Comparison of ENCODE assay signal across 11 cellular contexts in genomic region chr3:188916934-188917391, GRCh38.
DNase-seq lines count a peak whose midpoint lies in the region; ATAC-seq, FAIRE-seq and TF ChIP-seq lines count a peak whose summit lies in the region.
"Had no signal": no experiment of that assay in that cellular context is flagged by ENCODE, and none has a peak within 500 bp of the region (broad histone marks: within the 10 kb centered on the region; RNA-seq: fewer than 3 reads in every experiment).

No MANE protein-coding gene starts in this region.

- TF ChIP-seq RAD21 in liver (IDR thresholded peaks at IDR 0.05) (no peak), HepG2 (CRISPR knock-in tag; IDR thresholded peaks at IDR 0.05) (no peak)

- H3K27ac ChIP-seq in liver (ENCODE audit: low read depth in 1 of 2, low read length in 2 of 2) (peak overlapping the region; percentile 4 to 11), HepG2 (ENCODE audit: extremely low read length, insufficient read depth, low read length) (no peak overlapping the region), HL-60 (replicated peaks) (no peak overlapping the region), endodermal cell (ENCODE audit: low read depth, low read length) (no peak overlapping the region), gastrocnemius medialis (no peak overlapping the region)

- H3K4me2 ChIP-seq in HepG2 (ENCODE audit: low read depth, low read length): no peak overlapping the region
- H3K4me2 ChIP-seq: GM23338 had no signal

- no peak for TF ChIP-seq CTCF in liver (IDR thresholded peaks at IDR 0.05; ENCODE audit: low read depth, low read length, missing input control)
- TF ChIP-seq CTCF in HepG2 (CRISPR knock-in tag; IDR thresholded peaks at IDR 0.05): no peak
- no peak for TF ChIP-seq CTCF in HL-60 (IDR thresholded peaks at IDR 0.05; ENCODE audit: insufficient read depth, low read length)
- TF ChIP-seq CTCF in endodermal cell (conservative IDR thresholded peaks at IDR 0.05): no peak
- no peak for TF ChIP-seq CTCF in gastrocnemius medialis (IDR thresholded peaks at IDR 0.05 in 4 of 5, conservative IDR thresholded peaks at IDR 0.05 in 1 of 5)

- POLR2A ChIA-PET in HepG2 (lab: Yijun Ruan, JAX): no interaction called here

- H3K36me3 ChIP-seq in liver (ENCODE audit: control insufficient read depth in 4 of 4, insufficient read depth in 3 of 4, low read depth in 1 of 4, low read length in 3 of 4) (no peaks in the 10 kb centered on the region), HepG2 (replicated peaks in 1 of 2; ENCODE audit: control insufficient read depth in 1 of 2, insufficient read depth in 2 of 2, low read length in 2 of 2) (no peaks in the 10 kb centered on the region), endodermal cell (ENCODE audit: control insufficient read depth, insufficient read depth, low read length) (no peaks in the 10 kb centered on the region), gastrocnemius medialis (no peaks in the 10 kb centered on the region)

- DNase-seq in HepG2 (ENCODE audit: low spot score) (no peak), HL-60 (ENCODE audit: low read depth in 1 of 2, low spot score in 1 of 2) (peak; percentile 21 to 25), amniotic epithelial cell (ENCODE audit: low read depth) (peak; percentile 29), endodermal cell (no peak), foreskin melanocyte (no peak), gastrocnemius medialis (no peak)
- peak; percentile 10 to 37 for DNase-seq in stimulated activated naive CD8-positive, alpha-beta T cell treated with anti-CD3 and anti-CD28 coated beads, Interleukin-15, amount 100 ng/mL, for 72 hours
- DNase-seq: NCI-H1105 had no signal

- H3K4me3 Mint-ChIP-seq in stimulated activated naive CD8-positive, alpha-beta T cell treated with anti-CD3 and anti-CD28 coated beads, Interleukin-15, amount 100 ng/mL, for 72 hours: peak overlapping the region in 1 of 2 donors; percentile 46
- no peak overlapping the region for H3K4me3 Mint-ChIP-seq in endodermal cell
- H3K4me3 Mint-ChIP-seq: GM23338 had no signal

- no peaks in the 10 kb centered on the region for H3K36me3 Mint-ChIP-seq in endodermal cell (ENCODE audit: low read depth)

- no peak for TF ChIP-seq POLR2A in HepG2 (IDR thresholded peaks at IDR 0.05; ENCODE audit: insufficient read depth in 1 of 2, low read depth in 2 of 2, low read length in 2 of 2)
- no peak for TF ChIP-seq POLR2A in gastrocnemius medialis (IDR thresholded peaks at IDR 0.05)

- peaks cover 51% of the 10 kb centered on the region for H3K4me1 Mint-ChIP-seq in stimulated activated naive CD8-positive, alpha-beta T cell treated with anti-CD3 and anti-CD28 coated beads, Interleukin-15, amount 100 ng/mL, for 72 hours
- H3K4me1 Mint-ChIP-seq in endodermal cell: peaks cover 7% of the 10 kb centered on the region

- H3K4me3 ChIP-seq in liver (ENCODE audit: low read depth in 1 of 3, low read length in 3 of 3): no peak overlapping the region
- H3K4me3 ChIP-seq in HepG2 (replicated peaks in 1 of 3; ENCODE audit: insufficient read depth in 1 of 3, low read depth in 2 of 3, low read length in 3 of 3): no peak overlapping the region
- H3K4me3 ChIP-seq in HL-60 (replicated peaks; ENCODE audit: insufficient read depth, low read length): no peak overlapping the region
- H3K4me3 ChIP-seq in endodermal cell (ENCODE audit: low read length): no peak overlapping the region
- H3K4me3 ChIP-seq in gastrocnemius medialis: no peak overlapping the region
- H3K4me3 ChIP-seq: GM23338 had no signal

- no peaks in the 10 kb centered on the region for H4K20me1 ChIP-seq in HepG2 (ENCODE audit: insufficient read depth, low read length)

- H3K27ac Mint-ChIP-seq in stimulated activated naive CD8-positive, alpha-beta T cell treated with anti-CD3 and anti-CD28 coated beads, Interleukin-15, amount 100 ng/mL, for 72 hours: peak overlapping the region; percentile 22 to 53
- no peak overlapping the region for H3K27ac Mint-ChIP-seq in endodermal cell
- H3K27ac Mint-ChIP-seq: GM23338 had no signal

- H3K9me3 ChIP-seq in liver (ENCODE audit: control insufficient read depth in 4 of 4, low read length in 3 of 4) (no peaks in the 10 kb centered on the region), HepG2 (ENCODE audit: low read length) (no peaks in the 10 kb centered on the region), endodermal cell (ENCODE audit: control insufficient read depth, low read length) (peaks cover 5% of the 10 kb centered on the region), gastrocnemius medialis (no peaks in the 10 kb centered on the region)

- no peaks in the 10 kb centered on the region for H3K27me3 Mint-ChIP-seq in stimulated activated naive CD8-positive, alpha-beta T cell treated with anti-CD3 and anti-CD28 coated beads, Interleukin-15, amount 100 ng/mL, for 72 hours
- peaks cover 5% of the 10 kb centered on the region for H3K27me3 Mint-ChIP-seq in endodermal cell (ENCODE audit: insufficient read depth)

- H3K27me3 ChIP-seq in liver (ENCODE audit: control insufficient read depth in 4 of 4, insufficient read depth in 4 of 4, low read length in 3 of 4) (no peaks in the 10 kb centered on the region), HepG2 (ENCODE audit: control insufficient read depth in 1 of 2, insufficient read depth in 2 of 2, low read length in 2 of 2) (no peaks in the 10 kb centered on the region), HL-60 (ENCODE audit: insufficient read depth, poor library complexity, severe bottlenecking) (no peaks in the 10 kb centered on the region), endodermal cell (ENCODE audit: control insufficient read depth, insufficient read depth, low read length, poor library complexity, severe bottlenecking) (no peaks in the 10 kb centered on the region), gastrocnemius medialis (no peaks in the 10 kb centered on the region)

- in situ Hi-C loops in HepG2 (cut with HindIII; ENCODE audit: extremely low pct_ligation_motif_present, low pct_unique_long_range_greater_than_20kb) (no loop called here), gastrocnemius medialis (cut with MboI; ENCODE audit: low sequenced_read_pairs in 4 of 4) (no loop called here)

- ATAC-seq in HepG2 (no peak), gastrocnemius medialis (no peak)
- ATAC-seq in stimulated activated naive CD8-positive, alpha-beta T cell treated with anti-CD3 and anti-CD28 coated beads, Interleukin-15, amount 100 ng/mL, for 72 hours: peak; percentile 83
- ATAC-seq: GM23338 had no signal

- TF ChIP-seq EP300 in HepG2 (IDR thresholded peaks at IDR 0.05; ENCODE audit: low read depth in 2 of 2, low read length in 2 of 2) (no peak), HepG2 (CRISPR knock-in tag; IDR thresholded peaks at IDR 0.05; ENCODE audit: borderline replicate concordance) (no peak)

- no peak for FAIRE-seq in HepG2 (lab: Jason Lieb, UNC)
- FAIRE-seq: colon had no signal

- CTCF ChIA-PET in HepG2 (lab: Yijun Ruan, JAX; ENCODE audit: low intra/inter-chr PET ratio, low total read pairs): no interaction called here

- no TSS peak for BruUV-seq in HepG2 (replicated peaks; lab: Mats Ljungman, UMichigan)

- no peaks in the 10 kb centered on the region for H3K79me2 ChIP-seq in HepG2 (ENCODE audit: insufficient read depth, low read length)

- H2AFZ ChIP-seq in HepG2 (ENCODE audit: low read length): no peak overlapping the region
- H2AFZ ChIP-seq: GM23338 had no signal

- H3K9me3 Mint-ChIP-seq in stimulated activated naive CD8-positive, alpha-beta T cell treated with anti-CD3 and anti-CD28 coated beads, Interleukin-15, amount 100 ng/mL, for 72 hours: peaks cover 0 to 5% of the 10 kb centered on the region in 2 donors
- H3K9me3 Mint-ChIP-seq in endodermal cell: peaks cover 9% of the 10 kb centered on the region

- H3K4me1 ChIP-seq in liver (ENCODE audit: control insufficient read depth in 4 of 4, insufficient read depth in 4 of 4, low read length in 3 of 4) (peaks cover 10 to 30% (median 25%) of the 10 kb centered on the region in 4 donors), HepG2 (ENCODE audit: insufficient read depth, low read length) (peaks cover 11% of the 10 kb centered on the region), endodermal cell (ENCODE audit: control insufficient read depth, insufficient read depth, low read length) (no peaks in the 10 kb centered on the region), gastrocnemius medialis (no peaks in the 10 kb centered on the region)

- intact Hi-C loops in HepG2 (cut with micrococcal nuclease; ENCODE audit: unreplicated experiment) (no loop called here), gastrocnemius medialis (cut with DNase I; ENCODE audit: low total_unique reads) (no loop called here)

- H3K9ac ChIP-seq in liver (ENCODE audit: low read depth in 1 of 2, low read length in 2 of 2) (no peak overlapping the region), HepG2 (ENCODE audit: insufficient read depth, low read depth, low read length) (no peak overlapping the region), endodermal cell (ENCODE audit: extremely low read depth, low read length, poor library complexity, severe bottlenecking) (no peak overlapping the region)

TF ChIP-seq in liver, 16 proteins besides CTCF, POLR2A, EP300 and RAD21 (continues in another document):
- TF ChIP-seq EGR1 (IDR thresholded peaks at IDR 0.05; ENCODE audit: low read depth in 2 of 2) (no peak), YY1 (IDR thresholded peaks at IDR 0.05) (no peak), HNF4G (IDR thresholded peaks at IDR 0.05) (no peak)

TF ChIP-seq in HepG2, 621 proteins besides CTCF, POLR2A, EP300 and RAD21:
- TF ChIP-seq ZMYM2 (CRISPR knock-in tag; IDR thresholded peaks at IDR 0.05) (no peak), ZNF556 (CRISPR knock-in tag; IDR thresholded peaks at IDR 0.05; ENCODE audit: borderline replicate concordance) (no peak), ZNF367 (CRISPR knock-in tag; IDR thresholded peaks at IDR 0.05; ENCODE audit: borderline replicate concordance) (no peak), ZNF292 (CRISPR knock-in tag; IDR thresholded peaks at IDR 0.05; ENCODE audit: borderline replicate concordance, low read depth) (no peak)
- TF ChIP-seq, protein P1, sequence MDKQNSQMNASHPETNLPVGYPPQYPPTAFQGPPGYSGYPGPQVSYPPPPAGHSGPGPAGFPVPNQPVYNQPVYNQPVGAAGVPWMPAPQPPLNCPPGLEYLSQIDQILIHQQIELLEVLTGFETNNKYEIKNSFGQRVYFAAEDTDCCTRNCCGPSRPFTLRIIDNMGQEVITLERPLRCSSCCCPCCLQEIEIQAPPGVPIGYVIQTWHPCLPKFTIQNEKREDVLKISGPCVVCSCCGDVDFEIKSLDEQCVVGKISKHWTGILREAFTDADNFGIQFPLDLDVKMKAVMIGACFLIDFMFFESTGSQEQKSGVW (CRISPR knock-in tag; IDR thresholded peaks at IDR 0.05; ENCODE audit: borderline replicate concordance): no peak

Comparison
In these comparisons a context has a peak if more than half of its experiments do, and no peak if none do; other contexts are left out.
1. H3K27ac ChIP-seq: peak in liver (2 of 2); none in HepG2 (single experiment), HL-60 (single experiment), endodermal cell (single experiment) and gastrocnemius medialis (0 of 4).
2. DNase-seq: peak in HL-60 (2 of 2), amniotic epithelial cell (single experiment) and stimulated activated naive CD8-positive, alpha-beta T cell treated with anti-CD3 and anti-CD28 coated beads, Interleukin-15, amount 100 ng/mL, for 72 hours (2 of 2); none in HepG2 (single experiment), endodermal cell (single experiment), foreskin melanocyte (single experiment) and gastrocnemius medialis (0 of 2).